ENCODE assay signal across 9 cellular contexts in genomic region chr21:45592208-45592619, GRCh38. TPM values are rescaled to one million over a fixed set of nuclear protein-coding genes. Genes with fewer than 3 reads are reported as not detected.
DNase-seq lines count a peak whose midpoint lies in the region; ATAC-seq and TF ChIP-seq lines count a peak whose summit lies in the region.
"Had no signal": no experiment of that assay in that cellular context is flagged by ENCODE, and none has a peak within 500 bp of the region (broad histone marks: within the 10 kb centered on the region; RNA-seq: fewer than 3 reads in every experiment).

No MANE protein-coding gene starts in this region.

- no peak overlapping the region for H2BK120ac ChIP-seq in mesenchymal stem cell (ENCODE audit: low read depth, low read length)

- no peak for TF ChIP-seq POLR2A in NB4 (IDR thresholded peaks at IDR 0.05; ENCODE audit: extremely low read depth, insufficient read length)

- no peak overlapping the region for H2AK5ac ChIP-seq in mesenchymal stem cell (ENCODE audit: low read length, severe bottlenecking)

- no peak overlapping the region for H4K91ac ChIP-seq in mesenchymal stem cell (ENCODE audit: low read length)

- peaks cover 17% of the 10 kb centered on the region for H3K9me3 ChIP-seq in mesenchymal stem cell (ENCODE audit: control insufficient read depth, low read length)

- H3K4me2 ChIP-seq in mesenchymal stem cell (ENCODE audit: low read length, poor library complexity, severe bottlenecking) = no peak overlapping the region

- H3K36me3 ChIP-seq in mesenchymal stem cell (ENCODE audit: control insufficient read depth in 1 of 2, insufficient read depth in 2 of 2, low read depth in 1 of 2, low read length in 2 of 2) = no peaks in the 10 kb centered on the region

- no peaks in the 10 kb centered on the region for H3K79me1 ChIP-seq in mesenchymal stem cell (replicated peaks; ENCODE audit: low read length, poor library complexity, severe bottlenecking)

- H2BK5ac ChIP-seq in mesenchymal stem cell (ENCODE audit: low read depth, low read length, poor library complexity, severe bottlenecking) = no peak overlapping the region

- ATAC-seq in GM21367 (IDR thresholded peaks at IDR 0.05; ENCODE audit: unreplicated experiment) = peak; percentile 44
- no peak for ATAC-seq in SK-N-SH treated with all-trans-retinoic acid at 6 μM for 48 hours

- peaks cover 3% of the 10 kb centered on the region for H3K4me1 ChIP-seq in mesenchymal stem cell (ENCODE audit: control insufficient read depth, insufficient read depth, low read depth, low read length)

- no peak overlapping the region for H2AFZ ChIP-seq in mesenchymal stem cell (ENCODE audit: low read depth, low read length)

- no peak overlapping the region for H2BK15ac ChIP-seq in mesenchymal stem cell (ENCODE audit: low read depth, poor library complexity, severe bottlenecking)

- H4K8ac ChIP-seq in mesenchymal stem cell (ENCODE audit: low read length) = no peak overlapping the region

- H3K23ac ChIP-seq in mesenchymal stem cell (ENCODE audit: low read length in 2 of 2) = no peak overlapping the region

- H3K4ac ChIP-seq in mesenchymal stem cell (ENCODE audit: low read depth in 1 of 2, low read length in 2 of 2) = no peak overlapping the region

- H3K27ac ChIP-seq in mesenchymal stem cell (ENCODE audit: low read length, poor library complexity, severe bottlenecking) = no peak overlapping the region
- H3K27ac ChIP-seq: dorsolateral prefrontal cortex had no signal

- TF ChIP-seq CTCF in NB4 (IDR thresholded peaks at IDR 0.05; ENCODE audit: low read depth, low read length) = no peak

- H3K4me3 ChIP-seq in NB4 (ENCODE audit: low read depth, low read length) (no peak overlapping the region), mesenchymal stem cell (ENCODE audit: insufficient read depth in 1 of 2, low read depth in 1 of 2, low read length in 2 of 2) (no peak overlapping the region)
- H3K4me3 ChIP-seq: dorsolateral prefrontal cortex had no signal

- H3K9ac ChIP-seq in mesenchymal stem cell (ENCODE audit: low read length) = no peak overlapping the region

- no peak overlapping the region for H2BK12ac ChIP-seq in mesenchymal stem cell (ENCODE audit: low read length in 2 of 2)

- peaks cover 11 to 83% of the 10 kb centered on the region in 2 experiments for H3K27me3 ChIP-seq in mesenchymal stem cell (ENCODE audit: control insufficient read depth in 1 of 2, insufficient read depth in 1 of 2, low read length in 2 of 2)

- H3K18ac ChIP-seq in mesenchymal stem cell (ENCODE audit: low read depth in 1 of 2, low read length in 2 of 2) = no peak overlapping the region

- H3K14ac ChIP-seq in mesenchymal stem cell (ENCODE audit: low read length in 2 of 2) = no peak overlapping the region

- 72% methylated on average over 3 of the region's 3 CpGs for WGBS in mesenchymal stem cell

- DNase-seq in NB4 (ENCODE audit: low read depth) = peak; percentile 14
- DNase-seq in activated effector memory CD4-positive, alpha-beta T cell treated with anti-CD3 and anti-CD28 coated beads, Interleukin-2, amount 50 U/mL, for 16 hours = peak; percentile 89
- DNase-seq in stimulated activated CD4-positive, alpha-beta T cell treated with anti-CD3 and anti-CD28 coated beads, Interleukin-1b, Interleukin-23, amount 100 ng/mL, for 24 hours (ENCODE audit: low read depth in 4 of 4, low spot score in 1 of 4) = peak in 3 of 4 experiments; percentile 39 to 68 (median 47)
- no peak for DNase-seq in mesenchymal stem cell
- no peak for DNase-seq in NCI-H524 treated with DMSO at 0.1 percent for 48 hours (lab: John Stamatoyannopoulos, UW)
- DNase-seq in DMS153 (lab: John Stamatoyannopoulos, UW) = no peak

TF ChIP-seq in SK-N-SH treated with all-trans-retinoic acid at 6 μM for 48 hours, 23 proteins besides CTCF, POLR2A, EP300 and RAD21:
- TF ChIP-seq PPARA (CRISPR knock-in tag; IDR thresholded peaks at IDR 0.05; ENCODE audit: borderline replicate concordance) (no peak), ZNF70 (CRISPR knock-in tag; IDR thresholded peaks at IDR 0.05) (no peak)

RNA-seq across cellular contexts. Expression of gene SLC19A1, which starts 50.0 kb away (rescaled TPM):
- 7.5 TPM for polyA plus RNA-seq in mesenchymal stem cell (2013, experiment 1 of 2)
- polyA plus RNA-seq in mesenchymal stem cell (2013, experiment 2 of 2) = 6.8 TPM

RNA-seq across cellular contexts. Expression of gene PCBP3, which starts 51.3 kb away (rescaled TPM):
- 6.0 TPM for polyA plus RNA-seq in mesenchymal stem cell (2013, experiment 1 of 2)
- polyA plus RNA-seq in mesenchymal stem cell (2013, experiment 2 of 2) = 6.1 TPM

Comparison
In these comparisons a context has a peak if more than half of its experiments do, and no peak if none do; other contexts are left out.
1. DNase-seq: peak in NB4 (single experiment), activated effector memory CD4-positive, alpha-beta T cell treated with anti-CD3 and anti-CD28 coated beads, Interleukin-2, amount 50 U/mL, for 16 hours (single experiment) and stimulated activated CD4-positive, alpha-beta T cell treated with anti-CD3 and anti-CD28 coated beads, Interleukin-1b, Interleukin-23, amount 100 ng/mL, for 24 hours (3 of 4); none in mesenchymal stem cell (single experiment), NCI-H524 treated with DMSO at 0.1 percent for 48 hours (single experiment) and DMS153 (single experiment).